8 cellular contexts compared by ENCODE assay signal in genomic region chr13:48001127-48001881, GRCh38. TPM values are rescaled to one million over a fixed set of nuclear protein-coding genes. Genes with fewer than 3 reads are reported as not detected.
DNase-seq lines count a peak whose midpoint lies in the region; ATAC-seq and TF ChIP-seq lines count a peak whose summit lies in the region.

Gene SUCLA2 (minus strand): TSS chr13:48001273. CDS start chr13:48001269, 4 bp downstream.

- peaks cover 17% of the 10 kb centered on the region for H3K36me3 Mint-ChIP-seq in activated T-helper 2 cell treated with anti-CD3 and anti-CD28 coated beads, Interferon-gamma antibody, Interleukin-2, Interleukin-4, amounts not matched to agents 10 μg/mL and 5 μg/mL and 100 μg/mL, durations not matched to agents 14 hours and 24 hours and 36 hours (ENCODE audit: low read depth)
- H3K36me3 Mint-ChIP-seq in natural killer cell treated with Interleukin-12 subunit alpha and Interleukin-12 subunit beta and Interleukin-15 and Interleukin-18, amount 100 ng/mL, for 72 hours = no peaks in the 10 kb centered on the region

- H3K36me3 ChIP-seq in RWPE2 (ENCODE audit: low read depth) = peaks cover 27% of the 10 kb centered on the region

- peak; percentile 96 for ATAC-seq in RWPE2 (ENCODE audit: low read depth)
- peak; percentile 100 for ATAC-seq in natural killer cell treated with Interleukin-12 subunit alpha and Interleukin-12 subunit beta and Interleukin-15 and Interleukin-18, amount 100 ng/mL, for 72 hours

- peaks cover 35% of the 10 kb centered on the region for H3K4me1 ChIP-seq in RWPE2 (ENCODE audit: insufficient read depth, poor library complexity, severe bottlenecking)

- no peaks in the 10 kb centered on the region for H3K9me3 ChIP-seq in RWPE2 (ENCODE audit: severe bottlenecking)

- H3K4me3 ChIP-seq in LNCaP clone FGC (ENCODE audit: low read depth, low read length) (peak within 1 kb of the TSS; percentile 84), RWPE2 (ENCODE audit: severe bottlenecking) (peak within 1 kb of the TSS; percentile 90)

- TF ChIP-seq CTCF in LNCaP clone FGC (IDR thresholded peaks at IDR 0.05; ENCODE audit: control insufficient read depth, extremely low read depth, insufficient read depth) (no peak), RWPE2 (IDR thresholded peaks at IDR 0.05; ENCODE audit: poor library complexity, severe bottlenecking) (no peak)

- no peaks in the 10 kb centered on the region for H3K27me3 ChIP-seq in RWPE2 (ENCODE audit: insufficient read depth, poor library complexity, severe bottlenecking)

- peaks cover 23% of the 10 kb centered on the region for H3K4me1 Mint-ChIP-seq in activated T-helper 2 cell treated with anti-CD3 and anti-CD28 coated beads, Interferon-gamma antibody, Interleukin-2, Interleukin-4, amounts not matched to agents 10 μg/mL and 5 μg/mL and 100 μg/mL, durations not matched to agents 14 hours and 24 hours and 36 hours (ENCODE audit: low read depth)
- peaks cover 23 to 35% of the 10 kb centered on the region in 2 donors for H3K4me1 Mint-ChIP-seq in natural killer cell treated with Interleukin-12 subunit alpha and Interleukin-12 subunit beta and Interleukin-15 and Interleukin-18, amount 100 ng/mL, for 72 hours (ENCODE audit: low read depth in 2 of 2)

- H3K9me3 Mint-ChIP-seq in activated T-helper 2 cell treated with anti-CD3 and anti-CD28 coated beads, Interferon-gamma antibody, Interleukin-2, Interleukin-4, amounts not matched to agents 10 μg/mL and 5 μg/mL and 100 μg/mL, durations not matched to agents 14 hours and 24 hours and 36 hours = no peaks in the 10 kb centered on the region
- H3K9me3 Mint-ChIP-seq in natural killer cell treated with Interleukin-12 subunit alpha and Interleukin-12 subunit beta and Interleukin-15 and Interleukin-18, amount 100 ng/mL, for 72 hours = no peaks in the 10 kb centered on the region

- H3K4me3 Mint-ChIP-seq in activated T-helper 2 cell treated with anti-CD3 and anti-CD28 coated beads, Interferon-gamma antibody, Interleukin-2, Interleukin-4, amounts not matched to agents 10 μg/mL and 5 μg/mL and 100 μg/mL, durations not matched to agents 14 hours and 24 hours and 36 hours (ENCODE audit: low read depth) = peak within 1 kb of the TSS; percentile 96
- peak within 1 kb of the TSS; percentile 95 for H3K4me3 Mint-ChIP-seq in natural killer cell treated with Interleukin-12 subunit alpha and Interleukin-12 subunit beta and Interleukin-15 and Interleukin-18, amount 100 ng/mL, for 72 hours

- DNase-seq in EL (peak; percentile 89), GOT3 (lab: John Stamatoyannopoulos, UW) (peak; percentile 65), LNCaP clone FGC (ENCODE audit: low read depth) (peak; percentile 34), RWPE2 (ENCODE audit: low spot score) (peak; percentile 83), fibroblast of peridontal ligament (ENCODE audit: extremely low read depth) (peak; percentile 76)
- DNase-seq in activated T-helper 2 cell treated with anti-CD3 and anti-CD28 coated beads, Interferon-gamma antibody, Interleukin-2, Interleukin-4, amounts not matched to agents 10 μg/mL and 5 μg/mL and 100 μg/mL, durations not matched to agents 14 hours and 24 hours and 36 hours (ENCODE audit: low spot score) = peak; percentile 90
- peak; percentile 95 for DNase-seq in natural killer cell treated with Interleukin-12 subunit alpha and Interleukin-12 subunit beta and Interleukin-15 and Interleukin-18, amount 100 ng/mL, for 72 hours (ENCODE audit: low spot score)
- DNase-seq in stimulated activated naive CD4-positive, alpha-beta T cell treated with Interleukin-2 at 50 U/mL for 16 hours (lab: John Stamatoyannopoulos, UW) = peak; percentile 88

- intact Hi-C loops in activated T-helper 2 cell treated with anti-CD3 and anti-CD28 coated beads, Interferon-gamma antibody, Interleukin-2, Interleukin-4, amounts not matched to agents 10 μg/mL and 5 μg/mL and 100 μg/mL, durations not matched to agents 14 hours and 24 hours and 36 hours (cut with micrococcal nuclease) = loop anchor here (1.0 kb wide), 1 partner anchor 36 kb away; the partner anchor contains the start of gene NUDT15

- peak within 1 kb of the TSS; percentile 89 for H3K27ac Mint-ChIP-seq in activated T-helper 2 cell treated with anti-CD3 and anti-CD28 coated beads, Interferon-gamma antibody, Interleukin-2, Interleukin-4, amounts not matched to agents 10 μg/mL and 5 μg/mL and 100 μg/mL, durations not matched to agents 14 hours and 24 hours and 36 hours
- H3K27ac Mint-ChIP-seq in natural killer cell treated with Interleukin-12 subunit alpha and Interleukin-12 subunit beta and Interleukin-15 and Interleukin-18, amount 100 ng/mL, for 72 hours = peak within 1 kb of the TSS; percentile 77 to 92

- H3K27ac ChIP-seq in RWPE2 (ENCODE audit: poor library complexity, severe bottlenecking) = peak within 1 kb of the TSS; percentile 87

- H3K27me3 Mint-ChIP-seq in activated T-helper 2 cell treated with anti-CD3 and anti-CD28 coated beads, Interferon-gamma antibody, Interleukin-2, Interleukin-4, amounts not matched to agents 10 μg/mL and 5 μg/mL and 100 μg/mL, durations not matched to agents 14 hours and 24 hours and 36 hours (ENCODE audit: low read depth) = no peaks in the 10 kb centered on the region
- no peaks in the 10 kb centered on the region for H3K27me3 Mint-ChIP-seq in natural killer cell treated with Interleukin-12 subunit alpha and Interleukin-12 subunit beta and Interleukin-15 and Interleukin-18, amount 100 ng/mL, for 72 hours

RNA-seq across cellular contexts. Expression of gene SUCLA2, which starts in this region (rescaled TPM):
- 42.0 and 43.7 TPM in 2 replicates for total RNA-seq in activated T-helper 2 cell treated with anti-CD3 and anti-CD28 coated beads, Interferon-gamma antibody, Interleukin-2, Interleukin-4, amounts not matched to agents 10 μg/mL and 5 μg/mL and 100 μg/mL, durations not matched to agents 14 hours and 24 hours and 36 hours
- 10 to 100 TPM; 35.3 to 51.9 TPM for total RNA-seq in natural killer cell treated with Interleukin-12 subunit alpha and Interleukin-12 subunit beta and Interleukin-15 and Interleukin-18, amount 100 ng/mL, for 72 hours

Comparison
In these comparisons a context has a peak if more than half of its experiments do, and no peak if none do; other contexts are left out.
1. Peak in every context shown above with its lines: DNase-seq, ATAC-seq, H3K4me3 ChIP-seq and H3K27ac ChIP-seq.
2. DNase-seq: peak in every context shown above with its lines; median percentile 95 in natural killer cell treated with Interleukin-12 subunit alpha and Interleukin-12 subunit beta and Interleukin-15 and Interleukin-18, amount 100 ng/mL, for 72 hours; 90 in activated T-helper 2 cell treated with anti-CD3 and anti-CD28 coated beads, Interferon-gamma antibody, Interleukin-2, Interleukin-4, amounts not matched to agents 10 μg/mL and 5 μg/mL and 100 μg/mL, durations not matched to agents 14 hours and 24 hours and 36 hours; 89 in EL; 88 in stimulated activated naive CD4-positive, alpha-beta T cell treated with Interleukin-2 at 50 U/mL for 16 hours; 83 in RWPE2; 76 in fibroblast of peridontal ligament; 65 in GOT3; 34 in LNCaP clone FGC.